ENCODE assay signal across 8 cellular contexts in genomic region chr5:97183930-97184213, GRCh38. TPM values are rescaled to one million over a fixed set of nuclear protein-coding genes. Genes with fewer than 3 reads are reported as not detected.
DNase-seq lines count a peak whose midpoint lies in the region; ATAC-seq and TF ChIP-seq lines count a peak whose summit lies in the region.

No MANE protein-coding gene starts in this region.

- H3K4me1 ChIP-seq in BLaER1: peaks cover 30% of the 10 kb centered on the region
- peaks cover 11% of the 10 kb centered on the region for H3K4me1 ChIP-seq in OCI-LY3 (ENCODE audit: low read length)

- H3K9me3 Mint-ChIP-seq in effector memory CD8-positive, alpha-beta T cell: no peaks in the 10 kb centered on the region

- peaks cover 14% of the 10 kb centered on the region for H3K36me3 ChIP-seq in BLaER1
- peaks cover 8% of the 10 kb centered on the region for H3K36me3 ChIP-seq in OCI-LY3 (replicated peaks; ENCODE audit: low read depth, low read length)
- H3K36me3 ChIP-seq in neural cell (ENCODE audit: insufficient read depth, low read length): no peaks in the 10 kb centered on the region

- H3K9ac ChIP-seq in BLaER1 (peak overlapping the region; percentile 97), OCI-LY3 (ENCODE audit: low read length) (peak overlapping the region; percentile 33; the same call in 1 of the 2 replicates), neural cell (ENCODE audit: low read length) (peak overlapping the region; percentile 65)

- peaks cover 27% of the 10 kb centered on the region for H3K36me3 Mint-ChIP-seq in effector memory CD8-positive, alpha-beta T cell (ENCODE audit: insufficient read depth)

- no peaks in the 10 kb centered on the region for H3K27me3 ChIP-seq in BLaER1
- no peaks in the 10 kb centered on the region for H3K27me3 ChIP-seq in OCI-LY3 (ENCODE audit: low read depth, low read length)
- H3K27me3 ChIP-seq in neural cell (ENCODE audit: insufficient read depth, low read depth, low read length): no peaks in the 10 kb centered on the region

- H3K27ac Mint-ChIP-seq in effector memory CD8-positive, alpha-beta T cell: peak overlapping the region; percentile 100

- TF ChIP-seq CTCF in OCI-LY3 (IDR thresholded peaks at IDR 0.05; ENCODE audit: low read depth, low read length): no peak
- no peak for TF ChIP-seq CTCF in neural cell (IDR thresholded peaks at IDR 0.05; ENCODE audit: poor library complexity, severe bottlenecking)

- H3K9me3 ChIP-seq in BLaER1 (peaks cover 18% of the 10 kb centered on the region), OCI-LY3 (ENCODE audit: insufficient read depth, low read length) (no peaks in the 10 kb centered on the region), neural cell (ENCODE audit: low read length) (no peaks in the 10 kb centered on the region)

- TF ChIP-seq EP300 in neural cell (conservative IDR thresholded peaks at IDR 0.05; ENCODE audit: poor library complexity, severe bottlenecking): no peak

- H3K4me1 Mint-ChIP-seq in effector memory CD8-positive, alpha-beta T cell (ENCODE audit: low read depth in 2 of 2): peaks cover 18 to 26% of the 10 kb centered on the region in 2 donors

- peaks cover 26% of the 10 kb centered on the region for H3K79me2 ChIP-seq in OCI-LY3 (ENCODE audit: low read length)
- peaks cover 17% of the 10 kb centered on the region for H3K79me2 ChIP-seq in neural cell (replicated peaks; ENCODE audit: insufficient read depth, low read length)

- no peak for ATAC-seq in effector memory CD8-positive, alpha-beta T cell (replicated peaks)

- no peaks in the 10 kb centered on the region for H3F3A ChIP-seq in neural cell (ENCODE audit: insufficient read depth, low read length, poor library complexity, severe bottlenecking)

- DNase-seq in effector memory CD8-positive, alpha-beta T cell: no peak
- no peak for DNase-seq in activated CD4-positive, CD25-positive, alpha-beta regulatory T cell (lab: John Stamatoyannopoulos, UW)
- DNase-seq in hepatic stellate cell (ENCODE audit: low spot score) (no peak), NCI-H510A (lab: John Stamatoyannopoulos, UW) (no peak), occipital lobe (lab: John Stamatoyannopoulos, UW) (no peak)

- peak overlapping the region; percentile 90 to 92 for H3K4me3 Mint-ChIP-seq in effector memory CD8-positive, alpha-beta T cell

- peak overlapping the region; percentile 97 for H3K4me3 ChIP-seq in BLaER1
- H3K4me3 ChIP-seq in OCI-LY3 (ENCODE audit: low read length): peak overlapping the region; percentile 96
- H3K4me3 ChIP-seq in neural cell (ENCODE audit: low read length): peak overlapping the region; percentile 83

- H3K27ac ChIP-seq in BLaER1 (peak overlapping the region; percentile 96), OCI-LY3 (ENCODE audit: low read length) (peak overlapping the region; percentile 71), neural cell (ENCODE audit: low read length) (peak overlapping the region; percentile 83)

- peak overlapping the region; percentile 91 for H3K4me2 ChIP-seq in BLaER1
- peak overlapping the region; percentile 83 for H3K4me2 ChIP-seq in OCI-LY3 (ENCODE audit: low read length)
- H3K4me2 ChIP-seq in neural cell (ENCODE audit: low read length): peak overlapping the region; percentile 46

- H2AFZ ChIP-seq in OCI-LY3 (ENCODE audit: low read depth, low read length) (peak overlapping the region; percentile 72), neural cell (ENCODE audit: low read depth, low read length) (peak overlapping the region; percentile 63)

- H4K20me1 ChIP-seq in BLaER1 (peaks cover 24% of the 10 kb centered on the region), OCI-LY3 (ENCODE audit: insufficient read depth, low read length) (no peaks in the 10 kb centered on the region), neural cell (ENCODE audit: insufficient read depth) (no peaks in the 10 kb centered on the region)

- no peaks in the 10 kb centered on the region for H3K27me3 Mint-ChIP-seq in effector memory CD8-positive, alpha-beta T cell

- no peaks in the 10 kb centered on the region for H3K9me2 ChIP-seq in neural cell (ENCODE audit: insufficient read depth, low read length)

- TF ChIP-seq RAD21 in neural cell (conservative IDR thresholded peaks at IDR 0.05): no peak

TF ChIP-seq in neural cell, 6 proteins besides CTCF, POLR2A, EP300 and RAD21:
- TF ChIP-seq MXI1 (conservative IDR thresholded peaks at IDR 0.05; ENCODE audit: poor library complexity, severe bottlenecking): no peak
- peak; percentile 64 for TF ChIP-seq TAF1 (IDR thresholded peaks at IDR 0.05; ENCODE audit: low read depth)

RNA-seq across cellular contexts. Expression of gene RIOK2, which starts 0.8 kb away (rescaled TPM):
- 17.4 and 20.7 TPM in 2 replicates for polyA plus RNA-seq in neural cell
- polyA minus RNA-seq in neural cell: 39.8 and 48.2 TPM in 2 replicates
- total RNA-seq in occipital lobe: 25.7 TPM

RNA-seq across cellular contexts. Expression of gene LIX1, which starts 41.5 kb away (rescaled TPM):
- 1.1 and 1.9 TPM in 2 replicates for polyA plus RNA-seq in neural cell
- 1.2 and 2.0 TPM in 2 replicates for polyA minus RNA-seq in neural cell
- 8.3 TPM for total RNA-seq in occipital lobe

Comparison
In these comparisons a context has a peak if more than half of its experiments do, and no peak if none do; other contexts are left out.
1. H3K9ac ChIP-seq: peak in every context shown above with its lines; median percentile 97 in BLaER1; 65 in neural cell; 33 in OCI-LY3.